ENCODE assay signal across 8 cellular contexts in genomic region chr4:15656038-15656470, GRCh38. TPM values are rescaled to one million over a fixed set of nuclear protein-coding genes. Genes with fewer than 3 reads are reported as not detected.
DNase-seq lines count a peak whose midpoint lies in the region; ATAC-seq and TF ChIP-seq lines count a peak whose summit lies in the region.

No MANE protein-coding gene starts in this region.

- peak overlapping the region; percentile 94 to 98 for H3K27ac Mint-ChIP-seq in effector memory CD8-positive, alpha-beta T cell
- peak overlapping the region; percentile 94 to 99 (median 97) for H3K27ac Mint-ChIP-seq in naive thymus-derived CD8-positive, alpha-beta T cell

- H3K4me3 Mint-ChIP-seq in effector memory CD8-positive, alpha-beta T cell, result peak overlapping the region; percentile 89 to 98
- H3K4me3 Mint-ChIP-seq in naive thymus-derived CD8-positive, alpha-beta T cell, result peak overlapping the region; percentile 87 to 99 (median 92)

- no peak for TF ChIP-seq CTCF in GM06990 (IDR thresholded peaks at IDR 0.05; ENCODE audit: insufficient read depth, low read length, poor library complexity, severe bottlenecking)
- TF ChIP-seq CTCF in OCI-LY1 (IDR thresholded peaks at IDR 0.05; ENCODE audit: low read length), result no peak

- H3K4me1 ChIP-seq in OCI-LY1 (ENCODE audit: insufficient read depth, low read length, severe bottlenecking), result peaks cover 43% of the 10 kb centered on the region

- POLR2A ChIA-PET in naive thymus-derived CD8-positive, alpha-beta T cell (lab: Charles Lee), result interaction anchor here (0.6 to 2.6 kb wide), 13 partner anchors 8 to 1958 kb away, joined by 3 to 37 read pairs (median 5); partner anchors contain the start of genes CPEB2, FAM200B and FGFBP2

- H3K4me3 ChIP-seq in GM06990 (replicated peaks; ENCODE audit: low read depth, low read length) (peak overlapping the region; percentile 74), OCI-LY1 (ENCODE audit: low read depth, low read length, poor library complexity, severe bottlenecking) (peak overlapping the region; percentile 79)

- H3K9me2 ChIP-seq in OCI-LY1 (ENCODE audit: low read depth, low read length), result no peaks in the 10 kb centered on the region

- peak overlapping the region; percentile 97 for H3K4me2 ChIP-seq in OCI-LY1 (ENCODE audit: low read length)

- H3K27me3 ChIP-seq in GM06990 (replicated peaks; ENCODE audit: control insufficient read depth, insufficient read depth, low read length) (no peaks in the 10 kb centered on the region), OCI-LY1 (ENCODE audit: insufficient read depth, low read length) (no peaks in the 10 kb centered on the region)

- H3K79me2 ChIP-seq in OCI-LY1 (ENCODE audit: insufficient read depth, low read length), result peaks cover 33% of the 10 kb centered on the region

- H3K4me1 Mint-ChIP-seq in effector memory CD8-positive, alpha-beta T cell (ENCODE audit: low read depth in 2 of 2), result peaks cover 21% of the 10 kb centered on the region in 2 donors
- H3K4me1 Mint-ChIP-seq in naive thymus-derived CD8-positive, alpha-beta T cell, result peaks cover 10 to 41% (median 41%) of the 10 kb centered on the region in 4 donors

- no peaks in the 10 kb centered on the region for H3K9me3 Mint-ChIP-seq in effector memory CD8-positive, alpha-beta T cell
- peaks cover 0 to 1% (median 0%) of the 10 kb centered on the region in 9 donors for H3K9me3 Mint-ChIP-seq in naive thymus-derived CD8-positive, alpha-beta T cell

- no peak overlapping the region for H2AFZ ChIP-seq in OCI-LY1 (ENCODE audit: low read length)

- H3K9me3 ChIP-seq in OCI-LY1 (ENCODE audit: low read length), result no peaks in the 10 kb centered on the region

- H3K36me3 ChIP-seq in GM06990 (ENCODE audit: control insufficient read depth, insufficient read depth, low read length), result no peaks in the 10 kb centered on the region
- no peaks in the 10 kb centered on the region for H3K36me3 ChIP-seq in OCI-LY1 (ENCODE audit: insufficient read depth, low read length)

- no peak overlapping the region for H3K27ac ChIP-seq in OCI-LY1 (ENCODE audit: low read depth, low read length, poor library complexity, severe bottlenecking)

- no peak for ATAC-seq in effector memory CD8-positive, alpha-beta T cell (replicated peaks)
- no peak for ATAC-seq in naive thymus-derived CD8-positive, alpha-beta T cell
- no peak for ATAC-seq in HG03039 (IDR thresholded peaks at IDR 0.05; ENCODE audit: unreplicated experiment)

- H3K27me3 Mint-ChIP-seq in effector memory CD8-positive, alpha-beta T cell, result no peaks in the 10 kb centered on the region
- no peaks in the 10 kb centered on the region for H3K27me3 Mint-ChIP-seq in naive thymus-derived CD8-positive, alpha-beta T cell

- DNase-seq in GM06990 (ENCODE audit: extremely low read depth, insufficient read length) (no peak), T1000 (lab: John Stamatoyannopoulos, UW) (no peak), GM19240 (ENCODE audit: insufficient read length, low spot score) (no peak), dermis blood vessel endothelial cell (no peak)
- no peak for DNase-seq in effector memory CD8-positive, alpha-beta T cell
- no peak for DNase-seq in naive thymus-derived CD8-positive, alpha-beta T cell

- H3K9ac ChIP-seq in OCI-LY1 (ENCODE audit: low read length), result peak overlapping the region; percentile 97

- no peaks in the 10 kb centered on the region for H4K20me1 ChIP-seq in OCI-LY1 (ENCODE audit: insufficient read depth, low read length)

- H3F3A ChIP-seq in OCI-LY1 (ENCODE audit: insufficient read depth, low read length), result no peaks in the 10 kb centered on the region; the same call in 1 of the 2 replicates

- peaks cover 21% of the 10 kb centered on the region for H3K36me3 Mint-ChIP-seq in effector memory CD8-positive, alpha-beta T cell (ENCODE audit: insufficient read depth)
- no peaks in the 10 kb centered on the region for H3K36me3 Mint-ChIP-seq in naive thymus-derived CD8-positive, alpha-beta T cell

RNA-seq across cellular contexts. Expression of gene FBXL5, which starts 0.9 kb away (rescaled TPM):
- total RNA-seq in naive thymus-derived CD8-positive, alpha-beta T cell, result 10 to 100 TPM; 65.7 to 73.0 TPM
- polyA plus RNA-seq in naive thymus-derived CD8-positive, alpha-beta T cell, result 100 to 1,000 TPM in 2 of 3 donors, 10 to 100 TPM in 1; 96.1 to 113 (median 101) TPM
- 109 and 156 TPM in 2 replicates for total RNA-seq in dermis blood vessel endothelial cell

RNA-seq across cellular contexts. Expression of gene FAM200B, which starts 25.6 kb away (rescaled TPM):
- 10 to 100 TPM; 31.0 to 38.5 TPM for total RNA-seq in naive thymus-derived CD8-positive, alpha-beta T cell
- polyA plus RNA-seq in naive thymus-derived CD8-positive, alpha-beta T cell, result 10 to 100 TPM; 80.6 to 92.0 (median 81.3) TPM
- 33.0 and 44.6 TPM in 2 replicates for total RNA-seq in dermis blood vessel endothelial cell

RNA-seq across cellular contexts. Expression of gene BST1, which starts 46.8 kb away (rescaled TPM):
- under 1 TPM; 0.42 to 0.49 TPM for total RNA-seq in naive thymus-derived CD8-positive, alpha-beta T cell
- polyA plus RNA-seq in naive thymus-derived CD8-positive, alpha-beta T cell, result under 1 TPM; 0.23 to 0.49 (median 0.35) TPM
- total RNA-seq in dermis blood vessel endothelial cell, result 41.0 and 49.0 TPM in 2 replicates

Comparison
In these comparisons a context has a peak if more than half of its experiments do, and no peak if none do; other contexts are left out.
1. RNA of gene BST1, which starts 46.8 kb away (total RNA-seq): 41.0 to 49.0 TPM in dermis blood vessel endothelial cell; 0.42 to 0.49 TPM in naive thymus-derived CD8-positive, alpha-beta T cell; every median in the first group is over 10 times any median in the second.